ENCODE assay signal across 17 cellular contexts in genomic region chr1:13735168-13735930, GRCh38. TPM values are rescaled to one million over a fixed set of nuclear protein-coding genes. Genes with fewer than 3 reads are reported as not detected.
DNase-seq lines count a peak whose midpoint lies in the region; ATAC-seq and TF ChIP-seq lines count a peak whose summit lies in the region.
"Had no signal": no experiment of that assay in that cellular context is flagged by ENCODE, and none has a peak within 500 bp of the region (broad histone marks: within the 10 kb centered on the region; RNA-seq: fewer than 3 reads in every experiment).

No MANE protein-coding gene starts in this region.

- no TSS peak for BruUV-seq in OCI-LY7 (replicated peaks; lab: Mats Ljungman, UMichigan)

- H3K36me3 ChIP-seq in OCI-LY7 (ENCODE audit: insufficient read depth, low read length), result peaks cover 30% of the 10 kb centered on the region; the same call in 1 of the 2 replicates
- no peaks in the 10 kb centered on the region for H3K36me3 ChIP-seq in aorta (ENCODE audit: control insufficient read depth in 1 of 2, insufficient read depth in 2 of 2, low read length in 1 of 2)
- H3K36me3 ChIP-seq: lower lobe of right lung, thoracic aorta had no signal

- H3K36me3 Mint-ChIP-seq in activated CD8-positive, alpha-beta T cell treated with anti-CD3 and anti-CD28 coated beads for 36 hours (ENCODE audit: low read depth), result peaks cover 31% of the 10 kb centered on the region
- peaks cover 11% of the 10 kb centered on the region for H3K36me3 Mint-ChIP-seq in activated CD8-positive, alpha-beta T cell treated with anti-CD3 and anti-CD28 coated beads, Interleukin-2, amount 10 ng/mL, durations not matched to agents 7 days and 5 days (ENCODE audit: low read depth)
- peaks cover 20% of the 10 kb centered on the region for H3K36me3 Mint-ChIP-seq in effector memory CD8-positive, alpha-beta T cell (ENCODE audit: insufficient read depth)
- H3K36me3 Mint-ChIP-seq in stimulated activated effector memory CD8-positive, alpha-beta T cell treated with anti-CD3 and anti-CD28 coated beads, Interleukin-12 subunit alpha, Interleukin-12 subunit beta, amount 100 ng/mL, for 72 hours, result peaks cover 10% of the 10 kb centered on the region
- H3K36me3 Mint-ChIP-seq in WTC11, result no peaks in the 10 kb centered on the region

- H3K4me3 ChIP-seq in OCI-LY7 (ENCODE audit: low read depth, low read length, poor library complexity, severe bottlenecking) (no peak overlapping the region), aorta (ENCODE audit: low read length in 2 of 2) (no peak overlapping the region)
- H3K4me3 ChIP-seq: lower lobe of right lung, Peyer's patch, skin epidermis, thoracic aorta had no signal

- H4K20me1 ChIP-seq in OCI-LY7 (ENCODE audit: insufficient read depth, low read length), result no peaks in the 10 kb centered on the region

- WGBS in aorta, 2 donors, result 86 to 89% methylated on average over 11 of the region's 11 CpGs

- no peaks in the 10 kb centered on the region for H3K9me2 ChIP-seq in OCI-LY7 (ENCODE audit: insufficient read depth, low read length)

- no peaks in the 10 kb centered on the region for H3K27me3 ChIP-seq in aorta (ENCODE audit: control insufficient read depth in 1 of 2, insufficient read depth in 2 of 2, low read length in 1 of 2)
- H3K27me3 ChIP-seq: Peyer's patch had no signal

- peaks cover 69% of the 10 kb centered on the region for H3K4me1 Mint-ChIP-seq in activated CD8-positive, alpha-beta T cell treated with anti-CD3 and anti-CD28 coated beads for 36 hours (ENCODE audit: low read depth)
- H3K4me1 Mint-ChIP-seq in activated CD8-positive, alpha-beta T cell treated with anti-CD3 and anti-CD28 coated beads, Interleukin-2, amount 10 ng/mL, durations not matched to agents 7 days and 5 days (ENCODE audit: low read depth), result peaks cover 60% of the 10 kb centered on the region
- peaks cover 34 to 52% of the 10 kb centered on the region in 2 donors for H3K4me1 Mint-ChIP-seq in effector memory CD8-positive, alpha-beta T cell (ENCODE audit: low read depth in 2 of 2)
- peaks cover 49% of the 10 kb centered on the region for H3K4me1 Mint-ChIP-seq in stimulated activated effector memory CD8-positive, alpha-beta T cell treated with anti-CD3 and anti-CD28 coated beads, Interleukin-12 subunit alpha, Interleukin-12 subunit beta, amount 100 ng/mL, for 72 hours
- H3K4me1 Mint-ChIP-seq in WTC11, result peaks cover 3% of the 10 kb centered on the region; the same call in 1 of the 2 replicates

- peak overlapping the region; percentile 57 for H3K27ac Mint-ChIP-seq in activated CD8-positive, alpha-beta T cell treated with anti-CD3 and anti-CD28 coated beads for 36 hours
- H3K27ac Mint-ChIP-seq in activated CD8-positive, alpha-beta T cell treated with anti-CD3 and anti-CD28 coated beads, Interleukin-2, amount 10 ng/mL, durations not matched to agents 7 days and 5 days, result no peak overlapping the region
- peak overlapping the region; percentile 90 to 95 for H3K27ac Mint-ChIP-seq in effector memory CD8-positive, alpha-beta T cell
- H3K27ac Mint-ChIP-seq in stimulated activated effector memory CD8-positive, alpha-beta T cell treated with anti-CD3 and anti-CD28 coated beads, Interleukin-12 subunit alpha, Interleukin-12 subunit beta, amount 100 ng/mL, for 72 hours, result peak overlapping the region; percentile 84
- no peak overlapping the region for H3K27ac Mint-ChIP-seq in WTC11
- H3K27ac Mint-ChIP-seq: progenitor cell of endocrine pancreas had no signal

- DNase-seq in activated CD8-positive, alpha-beta T cell treated with anti-CD3 and anti-CD28 coated beads for 36 hours, result no peak
- no peak for DNase-seq in activated CD8-positive, alpha-beta T cell treated with anti-CD3 and anti-CD28 coated beads, Interleukin-2, amount 10 ng/mL, durations not matched to agents 7 days and 5 days
- DNase-seq in OCI-LY7 (ENCODE audit: low spot score), result no peak
- DNase-seq in effector memory CD8-positive, alpha-beta T cell, result no peak
- DNase-seq in stimulated activated effector memory CD8-positive, alpha-beta T cell treated with anti-CD3 and anti-CD28 coated beads, Interleukin-12 subunit alpha, Interleukin-12 subunit beta, amount 100 ng/mL, for 72 hours (ENCODE audit: low spot score in 2 of 2), result no peak
- no peak for DNase-seq in WTC11 (ENCODE audit: low spot score)
- DNase-seq in HUDEP-2 (lab: John Stamatoyannopoulos, UW; ENCODE audit: unreplicated experiment in 76 of 76), result no peak
- DNase-seq in aorta, result no peak
- DNase-seq: activated CD4-positive, alpha-beta T cell treated with anti-CD3 and anti-CD28 coated beads, Interleukin-2, amount 50 U/mL, for 48 hours; lower lobe of right lung; NCI-H1436 treated with DMSO at 0.1 percent for 48 hours; NCI-H2227 treated with DMSO at 0.1 percent for 48 hours; Peyer's patch; stimulated activated CD4-positive, alpha-beta T cell treated with anti-CD3 and anti-CD28 coated beads, Interleukin-4, amount 100 ng/mL, for 1 hour had no signal

- H3K9me3 ChIP-seq in OCI-LY7 (ENCODE audit: low read length) (no peaks in the 10 kb centered on the region), aorta (ENCODE audit: control insufficient read depth, low read length) (no peaks in the 10 kb centered on the region)
- H3K9me3 ChIP-seq: lower lobe of right lung, Peyer's patch, thoracic aorta had no signal

- POLR2A ChIA-PET in activated CD8-positive, alpha-beta T cell treated with anti-CD3 and anti-CD28 coated beads for 36 hours (lab: Charles Lee), result interaction anchor here (1.6 kb wide), 1 partner anchor 34 kb away, joined by 6 read pairs; no protein-coding TSS in a partner anchor
- POLR2A ChIA-PET in activated CD8-positive, alpha-beta T cell treated with anti-CD3 and anti-CD28 coated beads, Interleukin-2, amount 10 ng/mL, durations not matched to agents 7 days and 5 days (lab: Charles Lee), result interaction anchor here (0.8 to 0.9 kb wide), 2 partner anchors 14 to 33 kb away, joined by 4 to 5 read pairs; no protein-coding TSS in a partner anchor
- POLR2A ChIA-PET in OCI-LY7 (lab: Charles Lee), result interaction anchor here (0.7 to 5.9 kb wide), 5 partner anchors 9 to 33 kb away, joined by 3 to 43 read pairs (median 25); no protein-coding TSS in a partner anchor
- POLR2A ChIA-PET in WTC11 (lab: Charles Lee), result interaction anchor here (0.5 to 0.6 kb wide), 2 partner anchors 22 to 1716 kb away, joined by 3 to 5 read pairs; partner anchors contain the start of gene MIIP

- intact Hi-C loops in activated CD8-positive, alpha-beta T cell treated with anti-CD3 and anti-CD28 coated beads for 36 hours (cut with micrococcal nuclease), result no loop called here
- intact Hi-C loops in OCI-LY7 (cut with micrococcal nuclease; ENCODE audit: unreplicated experiment), result no loop called here
- intact Hi-C loops in aorta (cut with DNase I), result no loop called here

- H2AFZ ChIP-seq in OCI-LY7 (ENCODE audit: low read length), result no peak overlapping the region

- no peaks in the 10 kb centered on the region for H3K27me3 Mint-ChIP-seq in activated CD8-positive, alpha-beta T cell treated with anti-CD3 and anti-CD28 coated beads for 36 hours
- H3K27me3 Mint-ChIP-seq in activated CD8-positive, alpha-beta T cell treated with anti-CD3 and anti-CD28 coated beads, Interleukin-2, amount 10 ng/mL, durations not matched to agents 7 days and 5 days (ENCODE audit: low read depth), result no peaks in the 10 kb centered on the region
- H3K27me3 Mint-ChIP-seq in effector memory CD8-positive, alpha-beta T cell, result no peaks in the 10 kb centered on the region
- no peaks in the 10 kb centered on the region for H3K27me3 Mint-ChIP-seq in WTC11 (ENCODE audit: low read depth)
- H3K27me3 Mint-ChIP-seq: progenitor cell of endocrine pancreas had no signal

- CTCF ChIA-PET in activated CD8-positive, alpha-beta T cell treated with anti-CD3 and anti-CD28 coated beads for 36 hours (lab: Charles Lee), result interaction anchor here (0.6 to 1.9 kb wide), 4 partner anchors 9 to 54 kb away, joined by 3 to 11 read pairs (median 4); no protein-coding TSS in a partner anchor
- CTCF ChIA-PET in activated CD8-positive, alpha-beta T cell treated with anti-CD3 and anti-CD28 coated beads, Interleukin-2, amount 10 ng/mL, durations not matched to agents 7 days and 5 days (lab: Charles Lee), result interaction anchor here (1.2 to 1.5 kb wide), 3 partner anchors 9 to 42 kb away, joined by 3 to 9 read pairs (median 5); no protein-coding TSS in a partner anchor
- CTCF ChIA-PET in OCI-LY7 (lab: Charles Lee; ENCODE audit: unreplicated experiment) (interaction anchor here (0.6 kb wide), 1 partner anchor 14 kb away, joined by 3 read pairs; no protein-coding TSS in a partner anchor), WTC11 (lab: Charles Lee) (interaction anchor here (1.0 kb wide), 1 partner anchor 10 kb away, joined by 5 read pairs; no protein-coding TSS in a partner anchor)

- H3K4me3 Mint-ChIP-seq in activated CD8-positive, alpha-beta T cell treated with anti-CD3 and anti-CD28 coated beads for 36 hours, result no peak overlapping the region
- H3K4me3 Mint-ChIP-seq in activated CD8-positive, alpha-beta T cell treated with anti-CD3 and anti-CD28 coated beads, Interleukin-2, amount 10 ng/mL, durations not matched to agents 7 days and 5 days, result no peak overlapping the region
- H3K4me3 Mint-ChIP-seq in effector memory CD8-positive, alpha-beta T cell, result no peak overlapping the region
- no peak overlapping the region for H3K4me3 Mint-ChIP-seq in stimulated activated effector memory CD8-positive, alpha-beta T cell treated with anti-CD3 and anti-CD28 coated beads, Interleukin-12 subunit alpha, Interleukin-12 subunit beta, amount 100 ng/mL, for 72 hours
- H3K4me3 Mint-ChIP-seq in WTC11, result no peak overlapping the region

- H3K79me2 ChIP-seq in OCI-LY7 (ENCODE audit: insufficient read depth, low read depth, low read length), result peaks cover 40% of the 10 kb centered on the region; the same call in 1 of the 2 replicates

- peak overlapping the region; percentile 26 for H3K4me2 ChIP-seq in OCI-LY7 (ENCODE audit: low read length)

- H3K4me1 ChIP-seq in OCI-LY7 (ENCODE audit: insufficient read depth, low read length, poor library complexity, severe bottlenecking), result peaks cover 76% of the 10 kb centered on the region
- H3K4me1 ChIP-seq in aorta (ENCODE audit: control insufficient read depth in 1 of 2, insufficient read depth in 2 of 2, low read length in 2 of 2), result peaks cover 0 to 3% of the 10 kb centered on the region in 2 donors

- ATAC-seq in activated CD8-positive, alpha-beta T cell treated with anti-CD3 and anti-CD28 coated beads for 36 hours, result no peak
- ATAC-seq in activated CD8-positive, alpha-beta T cell treated with anti-CD3 and anti-CD28 coated beads, Interleukin-2, amount 10 ng/mL, durations not matched to agents 7 days and 5 days, result no peak
- ATAC-seq in effector memory CD8-positive, alpha-beta T cell (replicated peaks), result no peak
- ATAC-seq in stimulated activated effector memory CD8-positive, alpha-beta T cell treated with anti-CD3 and anti-CD28 coated beads, Interleukin-12 subunit alpha, Interleukin-12 subunit beta, amount 100 ng/mL, for 72 hours, result no peak
- ATAC-seq in WTC11 (no peak), aorta (ENCODE audit: low FRiP score) (no peak)
- ATAC-seq: lower lobe of right lung had no signal

- no peaks in the 10 kb centered on the region for H3K9me3 Mint-ChIP-seq in activated CD8-positive, alpha-beta T cell treated with anti-CD3 and anti-CD28 coated beads for 36 hours
- H3K9me3 Mint-ChIP-seq in activated CD8-positive, alpha-beta T cell treated with anti-CD3 and anti-CD28 coated beads, Interleukin-2, amount 10 ng/mL, durations not matched to agents 7 days and 5 days (ENCODE audit: insufficient read depth), result no peaks in the 10 kb centered on the region
- no peaks in the 10 kb centered on the region for H3K9me3 Mint-ChIP-seq in effector memory CD8-positive, alpha-beta T cell
- H3K9me3 Mint-ChIP-seq in stimulated activated effector memory CD8-positive, alpha-beta T cell treated with anti-CD3 and anti-CD28 coated beads, Interleukin-12 subunit alpha, Interleukin-12 subunit beta, amount 100 ng/mL, for 72 hours, result no peaks in the 10 kb centered on the region
- H3K9me3 Mint-ChIP-seq in WTC11, result no peaks in the 10 kb centered on the region

- no peak for TF ChIP-seq CTCF in activated CD8-positive, alpha-beta T cell treated with anti-CD3 and anti-CD28 coated beads for 36 hours (IDR thresholded peaks at IDR 0.05)
- TF ChIP-seq CTCF in OCI-LY7 (conservative IDR thresholded peaks at IDR 0.05; ENCODE audit: low read length), result no peak
- no peak for TF ChIP-seq CTCF in WTC11 (IDR thresholded peaks at IDR 0.05)

- H3K27ac ChIP-seq in OCI-LY7 (ENCODE audit: low read depth, low read length, poor library complexity, severe bottlenecking) (no peak overlapping the region), aorta (ENCODE audit: low read depth in 1 of 2, low read length in 2 of 2) (no peak overlapping the region)
- H3K27ac ChIP-seq: lower lobe of right lung, Peyer's patch, thoracic aorta had no signal

RNA-seq across cellular contexts. Expression of gene PRDM2, which starts 35.4 kb away (rescaled TPM):
- total RNA-seq in activated CD8-positive, alpha-beta T cell treated with anti-CD3 and anti-CD28 coated beads for 36 hours, result 10 to 100 TPM; 41.2 to 43.6 TPM
- total RNA-seq in activated CD8-positive, alpha-beta T cell treated with anti-CD3 and anti-CD28 coated beads, Interleukin-2, amount 10 ng/mL, durations not matched to agents 7 days and 5 days, result 10 to 100 TPM; 49.3 to 50.4 TPM
- total RNA-seq in OCI-LY7 (2014; rRNA removed; shearing (Covaris generic)), result 38.7 and 47.6 TPM in 2 replicates
- total RNA-seq in OCI-LY7 (2022) (98.2 and 109 TPM in 2 replicates), WTC11 (2021) (19.5 to 27.2 TPM (median 25.0 TPM) in 3 replicates), aorta (10 to 100 TPM; 55.6 to 58.7 TPM)
- polyA plus RNA-seq in aorta, result 10 to 100 TPM; 11.1 to 20.8 TPM

Comparison
In these comparisons a context has a peak if more than half of its experiments do, and no peak if none do; other contexts are left out.
1. H3K27ac Mint-ChIP-seq: peak in activated CD8-positive, alpha-beta T cell treated with anti-CD3 and anti-CD28 coated beads for 36 hours (single experiment), effector memory CD8-positive, alpha-beta T cell (2 of 2) and stimulated activated effector memory CD8-positive, alpha-beta T cell treated with anti-CD3 and anti-CD28 coated beads, Interleukin-12 subunit alpha, Interleukin-12 subunit beta, amount 100 ng/mL, for 72 hours (single experiment); none in activated CD8-positive, alpha-beta T cell treated with anti-CD3 and anti-CD28 coated beads, Interleukin-2, amount 10 ng/mL, durations not matched to agents 7 days and 5 days (single experiment) and WTC11 (single experiment).